In the genomic region with DNA sequence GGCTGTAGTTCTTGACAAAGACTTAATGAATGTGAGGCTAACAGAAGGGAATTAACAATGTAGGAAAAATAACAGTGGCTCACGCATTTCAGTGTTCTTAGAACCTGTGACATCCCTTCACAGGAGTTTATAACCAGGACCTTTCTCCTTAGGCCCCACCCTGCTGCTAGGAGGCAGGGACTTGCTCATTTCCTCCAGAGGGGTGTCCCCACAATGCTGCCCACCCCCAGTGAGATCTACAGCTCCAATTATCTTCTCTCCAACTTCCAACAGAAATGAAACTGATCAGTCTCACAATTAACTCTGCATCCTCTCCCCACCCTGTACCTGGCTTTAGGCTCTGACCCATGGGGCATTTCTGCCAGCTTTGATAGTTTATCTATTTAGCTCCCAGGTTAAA, we compare ENCODE assay signal across 10 cellular contexts.
"Had no signal": no experiment of that assay in that cellular context is flagged by ENCODE, and none has a peak within 500 bp of the region (broad histone marks: within the 10 kb centered on the region; RNA-seq: fewer than 3 reads in every experiment).

No MANE protein-coding gene starts in this region.

- H3K4me3 Mint-ChIP-seq: nephron had no signal

- H3K4me1 ChIP-seq: body of pancreas, lower lobe of right lung had no signal

- H3K9me3 ChIP-seq: body of pancreas, esophagus muscularis mucosa, lower lobe of right lung, sigmoid colon had no signal

- H3K4me3 ChIP-seq: body of pancreas, esophagus muscularis mucosa, lower lobe of right lung, sigmoid colon had no signal

- H3K27me3 ChIP-seq: body of pancreas, esophagus muscularis mucosa, sigmoid colon had no signal

- H3K27ac ChIP-seq: body of pancreas, esophagus muscularis mucosa, lower lobe of right lung, sigmoid colon, WERI-Rb-1 had no signal

- H3K4me1 Mint-ChIP-seq: nephron had no signal

- H3K9me3 Mint-ChIP-seq: nephron had no signal

- ATAC-seq: body of pancreas, lower lobe of right lung had no signal

- DNase-seq: activated CD4-positive, alpha-beta T cell treated with anti-CD3 and anti-CD28 coated beads for 48 hours; activated gamma-delta T cell; activated T-cell treated with anti-CD3 and anti-CD28 coated beads, Interleukin-2, amount 50 U/mL, for 1 hour; body of pancreas; glutamatergic neuron; lower lobe of right lung; sigmoid colon; WERI-Rb-1 had no signal
